Comparison of ENCODE assay signal across 11 cellular contexts in the genomic region with DNA sequence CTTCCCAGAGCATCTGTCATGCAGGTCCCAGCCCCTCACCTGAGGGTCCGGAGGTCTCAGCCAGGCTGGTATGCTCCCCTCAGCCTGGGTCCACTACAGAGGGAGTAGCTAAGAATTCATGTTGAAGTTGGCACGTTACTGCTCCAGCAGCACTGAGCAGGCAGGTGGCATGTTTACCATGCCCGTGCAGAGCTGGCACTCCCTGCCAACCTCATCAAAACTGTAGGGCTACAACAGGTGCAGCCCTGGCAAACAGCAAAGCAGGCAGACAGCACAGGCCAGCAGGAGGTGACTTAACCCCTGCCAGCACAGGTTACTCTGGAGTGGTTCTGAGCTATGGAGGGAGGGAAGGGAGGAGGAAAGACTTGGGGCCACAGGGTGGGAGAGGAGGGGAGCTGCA. TPM values are rescaled to one million over a fixed set of nuclear protein-coding genes. Genes with fewer than 3 reads are reported as not detected.
DNase-seq lines count a peak whose midpoint lies in the region; ATAC-seq and TF ChIP-seq lines count a peak whose summit lies in the region.
"Had no signal": no experiment of that assay in that cellular context is flagged by ENCODE, and none has a peak within 500 bp of the region (broad histone marks: within the 10 kb centered on the region; RNA-seq: fewer than 3 reads in every experiment).

No MANE protein-coding gene starts in this region.

- H2AFZ ChIP-seq in OCI-LY1 (ENCODE audit: low read length), result no peak overlapping the region

- no peak for TF ChIP-seq POLR2A in uterus (IDR thresholded peaks at IDR 0.05)

- no peaks in the 10 kb centered on the region for H3K9me2 ChIP-seq in OCI-LY1 (ENCODE audit: low read depth, low read length)

- DNase-seq in stimulated activated naive CD4-positive, alpha-beta T cell (lab: John Stamatoyannopoulos, UW), result peak in 5 of 6 experiments; percentile 24 to 77 (median 69)
- DNase-seq in stimulated activated naive CD4-positive, alpha-beta T cell treated with Interleukin-2 at 50 U/mL for 16 hours (lab: John Stamatoyannopoulos, UW), result no peak
- DNase-seq in kidney tubule cell (ENCODE audit: low spot score) (peak; percentile 53), uterus (no peak), pons (ENCODE audit: low spot score) (no peak), NCI-H146 (lab: John Stamatoyannopoulos, UW) (no peak)
- DNase-seq: activated CD4-positive, alpha-beta memory T cell treated with anti-CD3 and anti-CD28 coated beads, Interleukin-2, amount 10 ng/mL, durations not matched to agents 7 days and 5 days; MG63 had no signal

- no peaks in the 10 kb centered on the region for H4K20me1 ChIP-seq in OCI-LY1 (ENCODE audit: insufficient read depth, low read length)

- TF ChIP-seq CTCF in OCI-LY1 (IDR thresholded peaks at IDR 0.05; ENCODE audit: low read length) (peak; percentile 40; the same call in 1 of the 2 replicates), uterus (IDR thresholded peaks at IDR 0.05) (no peak)

- H3K4me1 ChIP-seq in OCI-LY1 (ENCODE audit: insufficient read depth, low read length, severe bottlenecking) (peaks cover 45% of the 10 kb centered on the region), uterus (no peaks in the 10 kb centered on the region)

- ATAC-seq in HG02678 (IDR thresholded peaks at IDR 0.05; ENCODE audit: unreplicated experiment), result no peak
- ATAC-seq: gastroesophageal sphincter had no signal

- intact Hi-C loops in uterus (cut with DNase I; ENCODE audit: low total_unique reads), result no loop called here

- no peak overlapping the region for H3K4me3 ChIP-seq in OCI-LY1 (ENCODE audit: low read depth, low read length, poor library complexity, severe bottlenecking)
- H3K4me3 ChIP-seq in uterus, result no peak overlapping the region
- H3K4me3 ChIP-seq: gastroesophageal sphincter, MG63 had no signal

- peak overlapping the region; percentile 94 for H3K27ac ChIP-seq in OCI-LY1 (ENCODE audit: low read depth, low read length, poor library complexity, severe bottlenecking)
- no peak overlapping the region for H3K27ac ChIP-seq in uterus
- H3K27ac ChIP-seq: gastroesophageal sphincter had no signal

- H3K4me2 ChIP-seq in OCI-LY1 (ENCODE audit: low read length), result peak overlapping the region; percentile 25; the same call in 1 of the 2 replicates

- no peaks in the 10 kb centered on the region for H3K79me2 ChIP-seq in OCI-LY1 (ENCODE audit: insufficient read depth, low read length)

- H3F3A ChIP-seq in OCI-LY1 (ENCODE audit: insufficient read depth, low read length), result no peaks in the 10 kb centered on the region

- no peaks in the 10 kb centered on the region for H3K36me3 ChIP-seq in OCI-LY1 (ENCODE audit: insufficient read depth, low read length)
- H3K36me3 ChIP-seq in uterus, result no peaks in the 10 kb centered on the region
- H3K36me3 ChIP-seq: MG63 had no signal

- H3K9ac ChIP-seq in OCI-LY1 (ENCODE audit: low read length), result peak overlapping the region; percentile 17; the same call in 1 of the 2 replicates

- no peaks in the 10 kb centered on the region for H3K9me3 ChIP-seq in OCI-LY1 (ENCODE audit: low read length)
- no peaks in the 10 kb centered on the region for H3K9me3 ChIP-seq in uterus
- H3K9me3 ChIP-seq: gastroesophageal sphincter, MG63 had no signal

- no peaks in the 10 kb centered on the region for H3K27me3 ChIP-seq in OCI-LY1 (ENCODE audit: insufficient read depth, low read length)
- no peaks in the 10 kb centered on the region for H3K27me3 ChIP-seq in uterus
- H3K27me3 ChIP-seq: gastroesophageal sphincter, MG63 had no signal

RNA-seq across cellular contexts. Expression of gene NUAK2, which starts 46.4 kb away (rescaled TPM):
- total RNA-seq in uterus, result 1 to 10 TPM in 2 of 4 donors, under 1 TPM in 1, not detected in 1; 0.73 to 2.0 (median 1.5) TPM

RNA-seq across cellular contexts. Expression of gene TMCC2, which starts 47.4 kb away (rescaled TPM):
- 1 to 10 TPM; 2.4 to 6.1 (median 5.3) TPM for total RNA-seq in uterus

Comparison
In these comparisons a context has a peak if more than half of its experiments do, and no peak if none do; other contexts are left out.
1. DNase-seq: peak in stimulated activated naive CD4-positive, alpha-beta T cell (5 of 6) and kidney tubule cell (single experiment); none in stimulated activated naive CD4-positive, alpha-beta T cell treated with Interleukin-2 at 50 U/mL for 16 hours (single experiment), uterus (0 of 2), pons (single experiment) and NCI-H146 (single experiment).